7 cellular contexts compared by ENCODE assay signal in genomic region chr2:234288974-234289455, GRCh38.
A peak's percentile ranks its signal among the peaks of the same experiment; 100 is the strongest.
DNase-seq lines count a peak whose midpoint lies in the region; ATAC-seq and TF ChIP-seq lines count a peak whose summit lies in the region.

No MANE protein-coding gene starts in this region.

- peaks cover 0 to 5% (median 0%) of the 10 kb centered on the region in 4 donors for H3K4me1 ChIP-seq in right lobe of liver

- TF ChIP-seq CTCF in GM12873 (IDR thresholded peaks at IDR 0.05; ENCODE audit: insufficient read depth, low read depth, low read length, missing control alignments): peak; percentile 89
- TF ChIP-seq CTCF in WI38 (IDR thresholded peaks at IDR 0.05; ENCODE audit: low read depth, low read length): peak; percentile 79
- peak; percentile 58 to 89 (median 72) for TF ChIP-seq CTCF in right lobe of liver (IDR thresholded peaks at IDR 0.05)

- DNase-seq in NCI-H1694 treated with DMSO at 0.1 percent for 48 hours (lab: John Stamatoyannopoulos, UW) (peak; percentile 45), right lobe of liver (peak; percentile 51 to 76 (median 68))
- peak; percentile 81 for DNase-seq in central memory CD4-positive, alpha-beta T cell
- peak; percentile 41 to 59 for DNase-seq in stimulated activated CD8-positive, alpha-beta memory T cell treated with anti-CD3 and anti-CD28 coated beads, Interleukin-2, amount 100 ng/mL, for 48 hours (ENCODE audit: low read depth in 2 of 2)

- TF ChIP-seq POLR2A in right lobe of liver (IDR thresholded peaks at IDR 0.05): no peak

- no peaks in the 10 kb centered on the region for H3K9me3 ChIP-seq in right lobe of liver

- H3K36me3 ChIP-seq in right lobe of liver: no peaks in the 10 kb centered on the region

- 19% methylated on average over 13 of the region's 13 CpGs for WGBS in right lobe of liver (ENCODE audit: insufficient coverage, low coverage, low lambda C conversion rate, missing lambda C conversion rate)

- intact Hi-C loops in right lobe of liver (cut with DNase I): no loop called here

- no peak overlapping the region for H3K4me3 ChIP-seq in WI38 (ENCODE audit: low read depth, low read length)
- H3K4me3 ChIP-seq in right lobe of liver: no peak overlapping the region

- H3K27ac ChIP-seq in right lobe of liver: peak overlapping the region in 1 of 3 donors; percentile 39

- ATAC-seq in right lobe of liver (peak; percentile 70 to 87 (median 80)), GM18868 (IDR thresholded peaks at IDR 0.05; ENCODE audit: unreplicated experiment) (no peak)

- no peaks in the 10 kb centered on the region for H3K27me3 ChIP-seq in right lobe of liver
